Comparison of ENCODE assay signal across 1 cellular context in genomic region chr5:42745856-42746255, GRCh38.
TF ChIP-seq lines count a peak whose summit lies in the region.

No MANE protein-coding gene starts in this region.

TF ChIP-seq in WTC11, 78 proteins besides CTCF, POLR2A, EP300 and RAD21 (continued from another document):
- no peak for TF ChIP-seq MAX (CRISPR knock-in tag; IDR thresholded peaks at IDR 0.05)
